Comparison of ENCODE assay signal across 9 cellular contexts in the genomic region with DNA sequence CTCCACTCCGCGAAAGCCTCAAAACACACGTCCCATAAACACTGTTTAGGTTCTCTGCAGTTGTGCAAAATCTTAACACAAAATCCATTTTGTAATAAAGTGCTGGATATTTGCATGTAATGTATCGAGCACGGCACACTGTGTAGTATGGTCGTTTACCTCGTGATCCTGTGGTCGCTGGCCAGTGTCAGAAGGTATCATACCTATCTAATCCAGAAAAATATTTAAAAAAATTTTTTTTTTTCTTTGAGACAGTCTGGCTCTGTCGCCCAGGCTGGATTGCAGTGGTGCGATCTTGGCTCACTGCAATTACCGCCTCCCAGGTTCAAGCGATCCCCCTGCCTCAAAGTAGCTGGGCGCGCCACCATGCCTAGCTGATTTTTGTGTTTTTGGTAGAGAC. TPM values are rescaled to one million over a fixed set of nuclear protein-coding genes. Genes with fewer than 3 reads are reported as not detected.
DNase-seq lines count a peak whose midpoint lies in the region; ATAC-seq and TF ChIP-seq lines count a peak whose summit lies in the region.
"Had no signal": no experiment of that assay in that cellular context is flagged by ENCODE, and none has a peak within 500 bp of the region (broad histone marks: within the 10 kb centered on the region; RNA-seq: fewer than 3 reads in every experiment).

No MANE protein-coding gene starts in this region.

- peaks cover 9 to 18% of the 10 kb centered on the region in 2 donors for H3K27me3 Mint-ChIP-seq in CD4-positive, alpha-beta memory T cell

- H4K20me1 ChIP-seq in PC-3 (ENCODE audit: low read length) (peaks cover 54% of the 10 kb centered on the region), osteoblast (ENCODE audit: insufficient read depth, low read length) (peaks cover 52% of the 10 kb centered on the region)

- peaks cover 28 to 47% (median 36%) of the 10 kb centered on the region in 4 donors for H3K4me1 Mint-ChIP-seq in CD4-positive, alpha-beta memory T cell

- no peak overlapping the region for H2AFZ ChIP-seq in PC-3 (ENCODE audit: low read length)
- no peak overlapping the region for H2AFZ ChIP-seq in osteoblast (ENCODE audit: low read length)

- H3K4me2 ChIP-seq in PC-3 (ENCODE audit: low read length) (peak overlapping the region; percentile 88), osteoblast (ENCODE audit: insufficient read depth, low read length) (peak overlapping the region; percentile 94)

- CTCF ChIA-PET in CD4-positive, alpha-beta memory T cell (lab: Charles Lee; ENCODE audit: partially characterized antibody), result interaction anchor here (1.4 to 14.6 kb wide), 5 partner anchors 9 to 156 kb away, joined by 3 to 230 read pairs (median 11); a partner anchor contains a TSS
- CTCF ChIA-PET in PC-3 (lab: Charles Lee), result no interaction called here

- peak overlapping the region; percentile 79 to 86 for H3K4me3 ChIP-seq in CD4-positive, alpha-beta memory T cell (ENCODE audit: low read length in 2 of 2)
- H3K4me3 ChIP-seq in PC-3 (ENCODE audit: low read length) (peak overlapping the region; percentile 96), epithelial cell of esophagus (ENCODE audit: low read length) (peak overlapping the region; percentile 98), osteoblast (ENCODE audit: insufficient read depth, low read length) (peak overlapping the region; percentile 97)

- no TSS peak for BruUV-seq in PC-3 (replicated peaks; lab: Mats Ljungman, UMichigan)

- no peaks in the 10 kb centered on the region for H3K9me3 Mint-ChIP-seq in CD4-positive, alpha-beta memory T cell

- H3K36me3 Mint-ChIP-seq in CD4-positive, alpha-beta memory T cell, result peaks cover 26 to 52% of the 10 kb centered on the region in 2 donors

- peaks cover 7% of the 10 kb centered on the region for H3K27me3 ChIP-seq in CD4-positive, alpha-beta memory T cell (ENCODE audit: insufficient read depth, low read length)
- H3K27me3 ChIP-seq in PC-3 (ENCODE audit: low read length), result peaks cover 33% of the 10 kb centered on the region
- H3K27me3 ChIP-seq in osteoblast (ENCODE audit: insufficient read depth, low read length), result peaks cover 17% of the 10 kb centered on the region

- intact Hi-C loops in CD4-positive, alpha-beta memory T cell (cut with micrococcal nuclease), result no loop called here
- intact Hi-C loops in PC-3 (cut with micrococcal nuclease), result loop anchor here (10.0 kb wide), 1 partner anchor 900 kb away; no protein-coding TSS in a partner anchor

- H3F3A ChIP-seq in PC-3 (ENCODE audit: low read length, unreplicated experiment), result peaks cover 8% of the 10 kb centered on the region

- no peaks in the 10 kb centered on the region for H3K9me3 ChIP-seq in CD4-positive, alpha-beta memory T cell (ENCODE audit: control insufficient read depth in 1 of 2, low read length in 2 of 2)
- H3K9me3 ChIP-seq in PC-3 (ENCODE audit: low read length) (no peaks in the 10 kb centered on the region), osteoblast (ENCODE audit: low read depth, low read length) (no peaks in the 10 kb centered on the region)

- peaks cover 39% of the 10 kb centered on the region for H3K36me3 ChIP-seq in CD4-positive, alpha-beta memory T cell (ENCODE audit: insufficient read depth, low read length)
- H3K36me3 ChIP-seq in PC-3 (ENCODE audit: low read depth, low read length), result peaks cover 50% of the 10 kb centered on the region
- peaks cover 43% of the 10 kb centered on the region for H3K36me3 ChIP-seq in osteoblast (ENCODE audit: insufficient read depth, low read length)

- H3K9ac ChIP-seq in PC-3 (ENCODE audit: low read length), result peak overlapping the region; percentile 98

- POLR2A ChIA-PET in CD4-positive, alpha-beta memory T cell (lab: Charles Lee; ENCODE audit: partially characterized antibody), result interaction anchor here (0.6 to 2.9 kb wide), 4 partner anchors 8 to 92 kb away, joined by 3 to 27 read pairs (median 6); a partner anchor contains a TSS
- POLR2A ChIA-PET in PC-3 (lab: Charles Lee; ENCODE audit: unreplicated experiment), result no interaction called here

- no peak for DNase-seq in CD4-positive, alpha-beta memory T cell
- DNase-seq in PC-3 (no peak), epithelial cell of esophagus (ENCODE audit: low read depth) (no peak), osteoblast (ENCODE audit: insufficient read length, low spot score, missing footprints) (no peak), RPMI8226 (no peak), globus pallidus (ENCODE audit: low spot score) (no peak)
- DNase-seq: occipital lobe had no signal

- H3K4me1 ChIP-seq in CD4-positive, alpha-beta memory T cell (ENCODE audit: insufficient read depth, low read length), result peaks cover 54% of the 10 kb centered on the region
- H3K4me1 ChIP-seq in PC-3 (ENCODE audit: insufficient read depth, low read length), result peaks cover 29% of the 10 kb centered on the region
- peaks cover 33% of the 10 kb centered on the region for H3K4me1 ChIP-seq in osteoblast (ENCODE audit: insufficient read depth, low read length)

- peak overlapping the region; percentile 97 to 100 (median 98) for H3K4me3 Mint-ChIP-seq in CD4-positive, alpha-beta memory T cell

- H3K79me2 ChIP-seq in PC-3 (ENCODE audit: low read length) (peaks cover 50% of the 10 kb centered on the region), osteoblast (ENCODE audit: insufficient read depth, low read length) (peaks cover 49% of the 10 kb centered on the region)

- H3K27ac Mint-ChIP-seq in CD4-positive, alpha-beta memory T cell, result peak overlapping the region; percentile 79 to 97 (median 86)

- peak overlapping the region; percentile 87 for H3K27ac ChIP-seq in CD4-positive, alpha-beta memory T cell (ENCODE audit: low read depth, low read length)
- H3K27ac ChIP-seq in PC-3 (ENCODE audit: low read length) (peak overlapping the region; percentile 42), osteoblast (ENCODE audit: low read depth, low read length) (peak overlapping the region; percentile 91)

- no peak for TF ChIP-seq CTCF in PC-3 (conservative IDR thresholded peaks at IDR 0.05; ENCODE audit: low read depth, low read length)
- TF ChIP-seq CTCF in epithelial cell of esophagus (IDR thresholded peaks at IDR 0.05; ENCODE audit: insufficient read depth, low read depth, low read length, missing control alignments), result no peak
- TF ChIP-seq CTCF in osteoblast (IDR thresholded peaks at IDR 0.05; ENCODE audit: extremely low read depth, low read depth, low read length), result no peak

- H3K9me2 ChIP-seq in PC-3 (replicated peaks; ENCODE audit: low read length), result no peaks in the 10 kb centered on the region

- ATAC-seq in PC-3 (no peak), GM18861 (IDR thresholded peaks at IDR 0.05; ENCODE audit: unreplicated experiment) (no peak), HG03159 (IDR thresholded peaks at IDR 0.05; ENCODE audit: unreplicated experiment) (no peak)

RNA-seq across cellular contexts. Expression of a gene that starts 1.0 kb away (rescaled TPM):
- total RNA-seq in CD4-positive, alpha-beta memory T cell, result 1,000 to 10,000 TPM; 2,053 to 2,073 TPM
- polyA plus RNA-seq in CD4-positive, alpha-beta memory T cell, result 1,000 to 10,000 TPM; 1,662 to 2,198 TPM
- total RNA-seq in PC-3 (2014; rRNA removed) (2,878 and 3,689 TPM in 2 replicates), osteoblast (470 and 728 TPM in 2 replicates)

RNA-seq across cellular contexts. Expression of a gene that starts 8.9 kb away (rescaled TPM):
- 10 to 100 TPM; 40.5 to 42.4 TPM for total RNA-seq in CD4-positive, alpha-beta memory T cell
- polyA plus RNA-seq in CD4-positive, alpha-beta memory T cell, result 1 to 10 TPM; 7.0 to 7.9 TPM
- total RNA-seq in PC-3 (2014; rRNA removed) (17.6 and 21.0 TPM in 2 replicates), osteoblast (1.2 and 1.4 TPM in 2 replicates)
